In genomic region chr20:24870876-24871275, GRCh38 we compare ENCODE assay signal across 17 cellular contexts.
DNase-seq lines count a peak whose midpoint lies in the region; TF ChIP-seq lines count a peak whose summit lies in the region.
"Had no signal": no experiment of that assay in that cellular context is flagged by ENCODE, and none has a peak within 500 bp of the region (broad histone marks: within the 10 kb centered on the region; RNA-seq: fewer than 3 reads in every experiment).

No MANE protein-coding gene starts in this region.

- DNase-seq in GM10248 (ENCODE audit: extremely low spot score) (peak; percentile 28), SJCRH30 (peak; percentile 37 to 50), osteoblast (ENCODE audit: insufficient read length, low spot score, missing footprints) (peak; percentile 39), NCI-H2171 treated with DMSO at 0.1 percent for 48 hours (lab: John Stamatoyannopoulos, UW) (no peak), NCI-H2196 (lab: John Stamatoyannopoulos, UW; ENCODE audit: unreplicated experiment) (no peak)
- no peak for DNase-seq in stimulated activated CD4-positive, alpha-beta T cell treated with anti-CD3 and anti-CD28 coated beads, Interleukin-15, amount 100 ng/mL, for 24 hours
- no peak for DNase-seq in stimulated activated CD4-positive, alpha-beta T cell treated with anti-CD3 and anti-CD28 coated beads, Interleukin-4, amount 100 ng/mL, for 24 hours
- DNase-seq: activated CD4-positive, alpha-beta T cell treated with anti-CD3 and anti-CD28 coated beads for 1 hour; activated effector memory CD4-positive, alpha-beta T cell treated with anti-CD3 and anti-CD28 coated beads, Interleukin-2, amount 50 U/mL, for 16 hours; cerebellar nuclear complex; effector memory CD8-positive, alpha-beta T cell; IMR-90; NCI-H2081 treated with DMSO at 0.1 percent for 48 hours; stimulated activated naive CD8-positive, alpha-beta T cell treated with anti-CD3 and anti-CD28 coated beads, Interleukin-15, amount 100 ng/mL, for 72 hours had no signal

- no peaks in the 10 kb centered on the region for H3K4me1 ChIP-seq in HEK293 (ENCODE audit: control insufficient read depth, insufficient read depth, low read length)
- peaks cover 11% of the 10 kb centered on the region for H3K4me1 ChIP-seq in SJCRH30
- H3K4me1 ChIP-seq in osteoblast (ENCODE audit: insufficient read depth, low read length): no peaks in the 10 kb centered on the region

- no peak overlapping the region for H3K4me2 ChIP-seq in osteoblast (ENCODE audit: insufficient read depth, low read length)
- H3K4me2 ChIP-seq: hepatocyte, PC-9 had no signal

- CTCF ChIA-PET in GM10248 (lab: Yijun Ruan, JAX) (interaction anchor here (0.8 kb wide), 1 partner anchor 10 kb away, joined by 3 read pairs; no protein-coding TSS in a partner anchor), HEK293 (lab: Yijun Ruan, JAX) (no interaction called here)

- H3K4me3 ChIP-seq in HEK293 (ENCODE audit: low read depth, low read length) (no peak overlapping the region), SJCRH30 (peak overlapping the region; percentile 7; the same call in 1 of the 2 replicates), osteoblast (ENCODE audit: insufficient read depth, low read length) (no peak overlapping the region)
- H3K4me3 ChIP-seq: hepatocyte, PC-9 had no signal

- H3K9me3 ChIP-seq in HEK293 (ENCODE audit: control insufficient read depth, insufficient read depth, low read depth, low read length): no peaks in the 10 kb centered on the region
- no peaks in the 10 kb centered on the region; the same call in 1 of the 2 replicates for H3K9me3 ChIP-seq in SJCRH30 (replicated peaks)
- H3K9me3 ChIP-seq in osteoblast (ENCODE audit: low read depth, low read length): no peaks in the 10 kb centered on the region

- H3K27ac ChIP-seq in HEK293 (ENCODE audit: extremely low read depth, low read depth, low read length) (no peak overlapping the region), SJCRH30 (peak overlapping the region; percentile 41), osteoblast (ENCODE audit: low read depth, low read length) (no peak overlapping the region)
- H3K27ac ChIP-seq: hepatocyte, PC-9 had no signal

- no peaks in the 10 kb centered on the region for H3K36me3 ChIP-seq in HEK293 (ENCODE audit: control insufficient read depth in 2 of 2, insufficient read depth in 1 of 2, low read length in 2 of 2)
- no peaks in the 10 kb centered on the region for H3K36me3 ChIP-seq in SJCRH30
- H3K36me3 ChIP-seq in osteoblast (ENCODE audit: insufficient read depth, low read length): no peaks in the 10 kb centered on the region

- no peaks in the 10 kb centered on the region for H3K79me2 ChIP-seq in osteoblast (ENCODE audit: insufficient read depth, low read length)
- H3K79me2 ChIP-seq: hepatocyte had no signal

- no peak for TF ChIP-seq CTCF in GM10248 (IDR thresholded peaks at IDR 0.05; ENCODE audit: control extremely low read depth, extremely low read depth, low read depth, missing control alignments)
- no peak for TF ChIP-seq CTCF in HEK293 (tag by site-specific recombination; IDR thresholded peaks at IDR 0.05)
- TF ChIP-seq CTCF in osteoblast (IDR thresholded peaks at IDR 0.05; ENCODE audit: extremely low read depth, low read depth, low read length): no peak

- POLR2A ChIA-PET in GM10248 (lab: Yijun Ruan, JAX) (no interaction called here), HEK293 (lab: Yijun Ruan, JAX) (no interaction called here)

- H2AFZ ChIP-seq in osteoblast (ENCODE audit: low read length): no peak overlapping the region
- H2AFZ ChIP-seq: hepatocyte, PC-9 had no signal

- H3K27me3 ChIP-seq in SJCRH30 (peaks cover 11% of the 10 kb centered on the region; the same call in 1 of the 2 replicates), osteoblast (ENCODE audit: insufficient read depth, low read length) (peaks cover 29% of the 10 kb centered on the region)
- H3K27me3 ChIP-seq: hepatocyte had no signal

- H4K20me1 ChIP-seq in osteoblast (ENCODE audit: insufficient read depth, low read length): no peaks in the 10 kb centered on the region

TF ChIP-seq in HEK293, 187 proteins besides CTCF, POLR2A, EP300 and RAD21:
- TF ChIP-seq GLIS1 (tag by site-specific recombination; IDR thresholded peaks at IDR 0.05) (peak; percentile 46), ZIC2 (tag by site-specific recombination; IDR thresholded peaks at IDR 0.05) (peak; percentile 81), ZNF18 (tag by site-specific recombination; IDR thresholded peaks at IDR 0.05) (no peak), TRIM28 (IDR thresholded peaks at IDR 0.05; ENCODE audit: borderline replicate concordance, low read length) (no peak)

Comparison
In these comparisons a context has a peak if more than half of its experiments do, and no peak if none do; other contexts are left out.
1. DNase-seq: peak in GM10248 (single experiment), SJCRH30 (2 of 2) and osteoblast (single experiment); none in stimulated activated CD4-positive, alpha-beta T cell treated with anti-CD3 and anti-CD28 coated beads, Interleukin-15, amount 100 ng/mL, for 24 hours (single experiment), NCI-H2171 treated with DMSO at 0.1 percent for 48 hours (single experiment), NCI-H2196 (single experiment) and stimulated activated CD4-positive, alpha-beta T cell treated with anti-CD3 and anti-CD28 coated beads, Interleukin-4, amount 100 ng/mL, for 24 hours (single experiment).